Comparison of ENCODE assay signal across 9 cellular contexts in the genomic region with DNA sequence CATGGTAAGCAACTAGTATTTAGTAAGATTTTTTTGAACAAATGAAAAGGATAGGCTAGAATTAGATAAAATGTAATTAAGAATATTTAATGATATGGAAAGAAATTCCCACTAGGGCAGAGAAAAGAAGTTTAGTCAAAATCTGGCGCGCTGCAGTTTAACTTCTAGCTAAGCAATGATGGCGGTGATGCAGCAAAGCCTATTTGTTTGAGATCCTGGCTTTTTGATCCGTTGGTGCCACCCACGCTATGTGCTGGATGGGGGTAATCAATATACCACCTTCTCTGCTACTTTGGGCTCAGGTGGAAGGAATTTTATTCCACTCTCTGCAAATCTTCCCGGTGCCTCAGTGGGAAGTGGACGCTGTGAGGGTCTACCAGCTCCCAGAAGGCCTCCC. TPM values are rescaled to one million over a fixed set of nuclear protein-coding genes. Genes with fewer than 3 reads are reported as not detected.
DNase-seq lines count a peak whose midpoint lies in the region; ATAC-seq and TF ChIP-seq lines count a peak whose summit lies in the region.
"Had no signal": no experiment of that assay in that cellular context is flagged by ENCODE, and none has a peak within 500 bp of the region (broad histone marks: within the 10 kb centered on the region; RNA-seq: fewer than 3 reads in every experiment).

No MANE protein-coding gene starts in this region.

- no peaks in the 10 kb centered on the region for H3K27me3 Mint-ChIP-seq in nephron (ENCODE audit: low read depth)

- intact Hi-C loops in colonic mucosa (cut with DNase I), result no loop called here

- peak overlapping the region; percentile 65 to 92 (median 74) for H3K4me3 Mint-ChIP-seq in nephron

- H3K27ac Mint-ChIP-seq in nephron, result peak overlapping the region in 1 of 3 experiments; percentile 5

- H3K4me1 Mint-ChIP-seq in nephron, result peaks cover 34% of the 10 kb centered on the region

- H3K36me3 ChIP-seq in HUES48 (ENCODE audit: control insufficient read depth, insufficient read depth, low read length) (no peaks in the 10 kb centered on the region), colonic mucosa (no peaks in the 10 kb centered on the region)

- H3K4me3 ChIP-seq in AG09309 (ENCODE audit: control insufficient read depth, low read depth, low read length), result peak overlapping the region; percentile 63
- peak overlapping the region; percentile 94 for H3K4me3 ChIP-seq in HUES48 (ENCODE audit: low read depth, low read length)
- peak overlapping the region; percentile 56 for H3K4me3 ChIP-seq in colonic mucosa

- peaks cover 3% of the 10 kb centered on the region for H3K9me3 Mint-ChIP-seq in nephron

- H3K36me3 Mint-ChIP-seq in nephron (ENCODE audit: low read depth), result no peaks in the 10 kb centered on the region

- H3K9me3 ChIP-seq in HUES48 (ENCODE audit: control insufficient read depth, insufficient read depth, low read length), result no peaks in the 10 kb centered on the region
- H3K9me3 ChIP-seq in colonic mucosa, result no peaks in the 10 kb centered on the region

- no peak for ATAC-seq in HG03039 (IDR thresholded peaks at IDR 0.05; ENCODE audit: unreplicated experiment)

- peak overlapping the region; percentile 84 for H3K9ac ChIP-seq in HUES48 (ENCODE audit: low read depth, low read length)
- H3K9ac ChIP-seq in colonic mucosa (ENCODE audit: low read depth in 2 of 2, low read length in 2 of 2), result peak overlapping the region in 1 of 2 donors; percentile 39

- H3K27ac ChIP-seq in HUES48 (ENCODE audit: low read depth, low read length) (peak overlapping the region; percentile 17), colonic mucosa (no peak overlapping the region)
- H3K27ac ChIP-seq: epithelial cell of prostate had no signal

- DNase-seq in AG09309 (ENCODE audit: low read depth) (no peak), colonic mucosa (no peak), NOMO-1 treated with dmso at 0.1 percent for 144 hours (lab: John Stamatoyannopoulos, UW; ENCODE audit: unreplicated experiment) (no peak), NCI-H748 (lab: John Stamatoyannopoulos, UW; ENCODE audit: unreplicated experiment) (no peak), H4 (ENCODE audit: low spot score) (no peak)

- TF ChIP-seq CTCF in AG09309 (IDR thresholded peaks at IDR 0.05; ENCODE audit: control insufficient read depth, insufficient read depth, low read depth, low read length, missing control alignments) (no peak), colonic mucosa (IDR thresholded peaks at IDR 0.05) (no peak), nephron (IDR thresholded peaks at IDR 0.05; ENCODE audit: unreplicated experiment in 3 of 3) (no peak)

- H3K27me3 ChIP-seq in HUES48 (ENCODE audit: control insufficient read depth, insufficient read depth, low read length) (no peaks in the 10 kb centered on the region; the same call in 1 of the 2 replicates), colonic mucosa (no peaks in the 10 kb centered on the region)

- H3K4me1 ChIP-seq in HUES48 (ENCODE audit: control insufficient read depth, insufficient read depth, low read length), result peaks cover 11% of the 10 kb centered on the region; the same call in 1 of the 2 replicates
- no peaks in the 10 kb centered on the region for H3K4me1 ChIP-seq in colonic mucosa

RNA-seq across cellular contexts. Expression of a gene that starts 0.4 kb away (rescaled TPM):
- total RNA-seq in colonic mucosa, result 1 to 10 TPM in 1 of 2 donors, under 1 TPM in 1; 0.99 to 2.7 TPM
- 7.9 and 10.3 TPM in 2 replicates for total RNA-seq in H4 (2014; rRNA removed; shearing (Covaris generic))
